Comparison of ENCODE assay signal across 8 cellular contexts in the genomic region with DNA sequence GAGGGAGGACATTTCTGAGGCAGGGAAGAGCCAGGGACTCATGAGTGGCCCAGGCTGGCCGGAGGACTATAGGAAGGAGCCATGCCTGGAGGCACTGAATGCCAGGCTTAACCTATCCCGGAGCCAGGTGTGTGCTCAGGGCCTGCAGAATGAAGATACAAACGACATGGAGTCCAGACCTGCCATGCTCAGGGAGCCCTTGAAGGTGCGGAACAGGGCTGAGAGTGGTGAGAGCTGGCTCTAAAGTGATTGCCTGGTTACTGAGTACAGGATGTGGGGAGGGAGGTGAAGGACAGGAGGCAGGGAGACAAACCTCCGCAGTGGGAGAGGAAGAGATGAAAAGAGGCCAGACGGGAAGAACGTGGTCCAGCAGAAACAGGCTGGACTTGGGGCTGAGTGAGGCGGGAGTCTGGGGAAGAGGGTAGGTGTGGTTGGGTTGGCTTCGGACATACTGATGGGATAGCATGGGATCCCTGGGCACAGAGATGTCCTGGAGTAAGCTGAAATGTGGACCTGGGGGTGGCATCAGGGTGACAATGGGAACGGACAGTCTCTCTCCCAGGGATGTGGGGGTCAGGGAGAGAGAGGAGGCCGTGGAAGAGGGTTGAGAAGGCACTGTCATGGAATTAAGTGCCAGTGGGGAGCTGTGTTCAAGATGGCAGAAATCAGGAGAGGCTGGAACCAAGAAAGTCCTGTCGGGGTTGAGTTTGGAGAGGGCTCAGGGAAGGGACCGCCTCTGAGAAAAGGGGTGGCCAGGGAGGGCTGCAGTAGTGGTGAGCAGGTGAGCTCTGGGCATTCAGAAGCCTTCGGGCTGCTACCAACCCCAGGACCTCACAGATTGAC. TPM values are rescaled to one million over a fixed set of nuclear protein-coding genes. Genes with fewer than 3 reads are reported as not detected.
DNase-seq lines count a peak whose midpoint lies in the region; ATAC-seq, FAIRE-seq and TF ChIP-seq lines count a peak whose summit lies in the region.

No MANE protein-coding gene starts in this region.

- no peak for FAIRE-seq in kidney (lab: Jason Lieb, UNC)

- peaks cover 12 to 24% of the 10 kb centered on the region in 2 donors for H3K4me1 ChIP-seq in kidney (ENCODE audit: control insufficient read depth in 1 of 2, insufficient read depth in 1 of 2, low read depth in 1 of 2, low read length in 2 of 2)
- H3K4me1 ChIP-seq in tibial artery, result peaks cover 7 to 39% (median 26%) of the 10 kb centered on the region in 4 donors

- ATAC-seq in activated naive CD8-positive, alpha-beta T cell treated with anti-CD3 and anti-CD28 coated beads, Interleukin-2, amount 50 U/mL, for 24 hours, result no peak

- H3K4me3 ChIP-seq in kidney (ENCODE audit: low read length in 2 of 2) (peak overlapping the region; percentile 31 to 68), tibial artery (peak overlapping the region; percentile 69 to 73)

- intact Hi-C loops in kidney (cut with DNase I) (no loop called here), tibial artery (cut with DNase I; ENCODE audit: low total_unique reads) (no loop called here)

- H3K4me3 Mint-ChIP-seq in activated naive CD8-positive, alpha-beta T cell treated with anti-CD3 and anti-CD28 coated beads, Interleukin-2, amount 50 U/mL, for 24 hours, result peak overlapping the region; percentile 67

- H3K27ac ChIP-seq in kidney (ENCODE audit: low read depth in 2 of 2, low read length in 2 of 2) (peak overlapping the region; percentile 88 to 89), tibial artery (peak overlapping the region; percentile 93 to 94)

- TF ChIP-seq CTCF in kidney (IDR thresholded peaks at IDR 0.05; ENCODE audit: borderline replicate concordance, extremely low read depth, insufficient read depth) (no peak), tibial artery (IDR thresholded peaks at IDR 0.05) (no peak)

- H3K36me3 ChIP-seq in kidney (ENCODE audit: control insufficient read depth in 1 of 2, insufficient read depth in 2 of 2, low read length in 2 of 2) (peaks cover 13 to 20% of the 10 kb centered on the region in 2 donors), tibial artery (peaks cover 42 to 66% (median 54%) of the 10 kb centered on the region in 3 donors)

- peaks cover 27% of the 10 kb centered on the region for H3K36me3 Mint-ChIP-seq in activated naive CD8-positive, alpha-beta T cell treated with anti-CD3 and anti-CD28 coated beads, Interleukin-2, amount 50 U/mL, for 24 hours (ENCODE audit: low read depth)

- H3K9ac ChIP-seq in kidney (ENCODE audit: low read length in 2 of 2), result peak overlapping the region; percentile 35 to 84

- H3K27ac Mint-ChIP-seq in activated naive CD8-positive, alpha-beta T cell treated with anti-CD3 and anti-CD28 coated beads, Interleukin-2, amount 50 U/mL, for 24 hours, result peak overlapping the region; percentile 93

- H3K27me3 ChIP-seq in tibial artery, result no peaks in the 10 kb centered on the region

- no peaks in the 10 kb centered on the region for H3K27me3 Mint-ChIP-seq in activated naive CD8-positive, alpha-beta T cell treated with anti-CD3 and anti-CD28 coated beads, Interleukin-2, amount 50 U/mL, for 24 hours

- DNase-seq in activated CD8-positive, alpha-beta memory T cell treated with anti-CD3 and anti-CD28 coated beads for 24 hours, result peak; percentile 76
- no peak for DNase-seq in activated CD8-positive, alpha-beta memory T cell treated with anti-CD3 and anti-CD28 coated beads, Interleukin-2, amount 50 U/mL, for 48 hours
- DNase-seq in activated naive CD8-positive, alpha-beta T cell treated with anti-CD3 and anti-CD28 coated beads, Interleukin-2, amount 50 U/mL, for 24 hours, result no peak
- DNase-seq in kidney (peak; percentile 66), tibial artery (no peak), GM03348 (ENCODE audit: low spot score) (no peak), NCI-H82 treated with DMSO at 0.1 percent for 48 hours (lab: John Stamatoyannopoulos, UW; ENCODE audit: unreplicated experiment) (no peak), GM19238 (ENCODE audit: insufficient read length, low spot score) (no peak)

- H3K4me1 Mint-ChIP-seq in activated naive CD8-positive, alpha-beta T cell treated with anti-CD3 and anti-CD28 coated beads, Interleukin-2, amount 50 U/mL, for 24 hours, result peaks cover 44% of the 10 kb centered on the region

- H3K9me3 ChIP-seq in kidney (ENCODE audit: control insufficient read depth in 1 of 2, low read length in 2 of 2), result no peaks in the 10 kb centered on the region
- H3K9me3 ChIP-seq in tibial artery, result no peaks in the 10 kb centered on the region

- H3K9me3 Mint-ChIP-seq in activated naive CD8-positive, alpha-beta T cell treated with anti-CD3 and anti-CD28 coated beads, Interleukin-2, amount 50 U/mL, for 24 hours, result no peaks in the 10 kb centered on the region

RNA-seq across cellular contexts. Expression of gene ANKRD13D, which starts 1.5 kb away (rescaled TPM):
- total RNA-seq in kidney, result 68.3 TPM
- polyA plus RNA-seq in kidney (ENCODE audit: insufficient read depth, low read depth, low replicate concordance), result 21.9 TPM

RNA-seq across cellular contexts. Expression of gene SSH3, which starts 15.8 kb away (rescaled TPM):
- total RNA-seq in kidney, result 68.9 TPM
- 25.0 TPM for polyA plus RNA-seq in kidney (ENCODE audit: insufficient read depth, low read depth, low replicate concordance)

RNA-seq across cellular contexts. Expression of gene GRK2, which starts 21.3 kb away (rescaled TPM):
- total RNA-seq in kidney, result 80.8 TPM
- 28.2 TPM for polyA plus RNA-seq in kidney (ENCODE audit: insufficient read depth, low read depth, low replicate concordance)

Comparison
In these comparisons a context has a peak if more than half of its experiments do, and no peak if none do; other contexts are left out.
1. DNase-seq: peak in activated CD8-positive, alpha-beta memory T cell treated with anti-CD3 and anti-CD28 coated beads for 24 hours (single experiment) and kidney (single experiment); none in activated CD8-positive, alpha-beta memory T cell treated with anti-CD3 and anti-CD28 coated beads, Interleukin-2, amount 50 U/mL, for 48 hours (single experiment), activated naive CD8-positive, alpha-beta T cell treated with anti-CD3 and anti-CD28 coated beads, Interleukin-2, amount 50 U/mL, for 24 hours (single experiment), tibial artery (0 of 2), GM03348 (single experiment), NCI-H82 treated with DMSO at 0.1 percent for 48 hours (single experiment) and GM19238 (single experiment).